ENCODE assay signal across 16 cellular contexts in the genomic region with DNA sequence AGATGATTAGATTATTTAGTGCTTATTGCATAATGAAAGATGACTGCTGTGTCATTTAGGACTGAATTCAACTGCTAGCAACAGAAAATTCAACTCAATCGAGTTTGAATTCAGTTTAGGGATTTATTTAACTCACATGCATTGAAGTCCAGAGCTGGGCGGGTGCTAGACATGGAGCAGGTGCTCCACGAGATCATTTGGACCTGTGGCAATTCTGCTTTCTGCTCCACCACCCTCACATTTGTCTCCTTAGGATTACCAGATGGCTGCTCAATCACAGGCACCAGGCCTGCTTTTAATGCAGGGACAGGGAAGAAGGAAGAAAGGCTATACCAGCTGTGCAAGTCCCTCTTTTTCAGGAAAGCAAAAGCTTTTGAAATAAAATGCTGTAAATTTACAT.
"Had no signal": no experiment of that assay in that cellular context is flagged by ENCODE, and none has a peak within 500 bp of the region (broad histone marks: within the 10 kb centered on the region; RNA-seq: fewer than 3 reads in every experiment).

No MANE protein-coding gene starts in this region.

- H3K4me1 ChIP-seq: esophagus muscularis mucosa, left ventricle myocardium inferior, spleen had no signal

- H3K27ac ChIP-seq: esophagus muscularis mucosa, left ventricle myocardium inferior, spleen had no signal

- H3K36me3 ChIP-seq: esophagus muscularis mucosa, left ventricle myocardium inferior, spleen had no signal

- H3K27me3 ChIP-seq: esophagus muscularis mucosa, spleen had no signal

- H3K4me3 ChIP-seq: esophagus muscularis mucosa, left ventricle myocardium inferior, spleen had no signal

- H3K9me3 ChIP-seq: esophagus muscularis mucosa, left ventricle myocardium inferior, spleen had no signal

- DNase-seq: activated B cell treated with CpG ODN at 0.5 μM for 24 hours; activated CD4-positive, alpha-beta T cell treated with anti-CD3 and anti-CD28 coated beads for 48 hours; activated CD8-positive, alpha-beta T cell treated with anti-CD3 and anti-CD28 coated beads for 36 hours; activated gamma-delta T cell; activated T-cell treated with anti-CD3 and anti-CD28 coated beads, Interleukin-2, amount 50 U/mL, for 48 hours; amniotic stem cell; caudate nucleus; cortex of kidney; effector CD4-positive, alpha-beta T cell; hypothalamus; kidney; left ventricle myocardium inferior; spleen; stimulated activated naive CD8-positive, alpha-beta T cell treated with anti-CD3 and anti-CD28 coated beads, Interleukin-15, amount 100 ng/mL, for 72 hours had no signal

- ATAC-seq: activated CD8-positive, alpha-beta T cell treated with anti-CD3 and anti-CD28 coated beads for 36 hours; sciatic nerve; stimulated activated naive CD8-positive, alpha-beta T cell treated with anti-CD3 and anti-CD28 coated beads, Interleukin-15, amount 100 ng/mL, for 72 hours had no signal
